ENCODE assay signal across 17 cellular contexts in the genomic region with DNA sequence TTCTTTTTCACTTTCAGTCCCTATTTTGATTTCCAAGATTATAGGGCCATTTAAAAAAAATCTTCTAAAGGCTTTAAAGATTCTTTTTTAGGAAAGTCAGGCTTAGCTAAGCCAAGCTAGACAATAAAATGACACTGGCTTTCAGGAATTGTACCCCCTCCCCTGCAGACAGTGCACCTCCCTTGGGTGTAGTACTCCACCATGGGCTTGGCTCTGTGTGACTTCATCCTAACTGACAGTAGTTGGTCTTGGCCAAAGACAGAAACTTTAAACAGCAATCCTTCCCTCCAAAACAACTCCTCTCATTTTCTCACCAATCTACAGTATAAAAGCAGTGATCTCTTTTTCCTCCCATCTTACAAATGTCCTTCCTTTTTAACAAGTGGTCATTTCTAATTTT.
DNase-seq lines count a peak whose midpoint lies in the region; ATAC-seq, FAIRE-seq and TF ChIP-seq lines count a peak whose summit lies in the region.
"Had no signal": no experiment of that assay in that cellular context is flagged by ENCODE, and none has a peak within 500 bp of the region (broad histone marks: within the 10 kb centered on the region; RNA-seq: fewer than 3 reads in every experiment).

No MANE protein-coding gene starts in this region.

- TF ChIP-seq CTCF in VCaP (conservative IDR thresholded peaks at IDR 0.05) (no peak), endothelial cell (IDR thresholded peaks at IDR 0.05; ENCODE audit: unreplicated experiment) (no peak), nephron (IDR thresholded peaks at IDR 0.05; ENCODE audit: unreplicated experiment in 3 of 3) (no peak), vagina (IDR thresholded peaks at IDR 0.05) (no peak)

- H3K9me3 ChIP-seq in vagina (no peaks in the 10 kb centered on the region), small intestine (ENCODE audit: control insufficient read depth, low read depth) (no peaks in the 10 kb centered on the region)
- H3K9me3 ChIP-seq: BLaER1 had no signal

- H3K9me3 Mint-ChIP-seq in endothelial cell (ENCODE audit: unreplicated experiment): no peaks in the 10 kb centered on the region
- H3K9me3 Mint-ChIP-seq in nephron: no peaks in the 10 kb centered on the region
- H3K9me3 Mint-ChIP-seq: CD14-positive monocyte; CD8-positive, alpha-beta T cell; H9 had no signal

- DNase-seq in endothelial cell (ENCODE audit: low spot score): no peak
- no peak for DNase-seq in vagina (ENCODE audit: extremely low spot score in 2 of 2)
- DNase-seq in small intestine: no peak
- DNase-seq: 8988T; Calu3; CD8-positive, alpha-beta T cell; DMS79 treated with DMSO at 0.1 percent for 48 hours; GF-D8; H9 had no signal

- H3K36me3 ChIP-seq in vagina (no peaks in the 10 kb centered on the region), small intestine (ENCODE audit: control insufficient read depth in 2 of 2, insufficient read depth in 2 of 2, low read length in 2 of 2) (no peaks in the 10 kb centered on the region)
- H3K36me3 ChIP-seq: BLaER1 had no signal

- H3K27me3 ChIP-seq in vagina: no peaks in the 10 kb centered on the region
- no peaks in the 10 kb centered on the region for H3K27me3 ChIP-seq in small intestine (ENCODE audit: control insufficient read depth in 2 of 2, insufficient read depth in 2 of 2, low read length in 2 of 2)
- H3K27me3 ChIP-seq: BLaER1 had no signal

- H3K27ac ChIP-seq in VCaP (peak overlapping the region; percentile 66; the same call in 1 of the 2 replicates), vagina (peak overlapping the region; percentile 33), small intestine (ENCODE audit: low read depth in 1 of 2, low read length in 1 of 2) (no peak overlapping the region)
- H3K27ac ChIP-seq: BLaER1, HL-60 had no signal

- H3K4me1 ChIP-seq in vagina: peaks cover 33% of the 10 kb centered on the region
- H3K4me1 ChIP-seq in small intestine (ENCODE audit: control insufficient read depth in 2 of 2, insufficient read depth in 1 of 2, low read depth in 1 of 2, low read length in 1 of 2): no peaks in the 10 kb centered on the region

- H3K36me3 Mint-ChIP-seq in endothelial cell (ENCODE audit: low read depth, unreplicated experiment) (peaks cover 4% of the 10 kb centered on the region), nephron (ENCODE audit: low read depth) (no peaks in the 10 kb centered on the region)
- H3K36me3 Mint-ChIP-seq: CD14-positive monocyte; CD8-positive, alpha-beta T cell had no signal

- TF ChIP-seq POLR2A in vagina (IDR thresholded peaks at IDR 0.05): no peak

- H3K27me3 Mint-ChIP-seq in endothelial cell (ENCODE audit: unreplicated experiment) (peaks cover 3% of the 10 kb centered on the region), nephron (ENCODE audit: low read depth) (peaks cover 1% of the 10 kb centered on the region)

- FAIRE-seq in small intestine (lab: Jason Lieb, UNC): no peak
- FAIRE-seq: H1 had no signal

- peaks cover 27% of the 10 kb centered on the region for H3K4me1 Mint-ChIP-seq in endothelial cell (ENCODE audit: unreplicated experiment)
- H3K4me1 Mint-ChIP-seq in nephron: peaks cover 49% of the 10 kb centered on the region

- H3K4me3 Mint-ChIP-seq in endothelial cell (ENCODE audit: unreplicated experiment) (no peak overlapping the region), nephron (no peak overlapping the region)
- H3K4me3 Mint-ChIP-seq: CD8-positive, alpha-beta T cell; H9 had no signal

- ATAC-seq in HG03439 (IDR thresholded peaks at IDR 0.05; ENCODE audit: unreplicated experiment) (no peak), HG03175 (IDR thresholded peaks at IDR 0.05; ENCODE audit: unreplicated experiment) (no peak)
- ATAC-seq: CD8-positive, alpha-beta T cell had no signal

- intact Hi-C loops in vagina (cut with DNase I): no loop called here

- H3K4me3 ChIP-seq in vagina: no peak overlapping the region
- no peak overlapping the region for H3K4me3 ChIP-seq in small intestine (ENCODE audit: low read depth in 1 of 2, low read length in 2 of 2)
- H3K4me3 ChIP-seq: BLaER1 had no signal

- H3K27ac Mint-ChIP-seq in endothelial cell (ENCODE audit: unreplicated experiment) (peak overlapping the region; percentile 67), nephron (peak overlapping the region in 2 of 3 experiments; percentile 29 to 41)
- H3K27ac Mint-ChIP-seq: CD14-positive monocyte; CD8-positive, alpha-beta T cell had no signal

Comparison
In these comparisons a context has a peak if more than half of its experiments do, and no peak if none do; other contexts are left out.
1. H3K27ac ChIP-seq: peak in VCaP (single experiment) and vagina (single experiment); none in small intestine (0 of 2).